26 cellular contexts compared by ENCODE assay signal in genomic region chr6:21051777-21052176, GRCh38.
"Had no signal": no experiment of that assay in that cellular context is flagged by ENCODE, and none has a peak within 500 bp of the region (broad histone marks: within the 10 kb centered on the region; RNA-seq: fewer than 3 reads in every experiment).

No MANE protein-coding gene starts in this region.

- H3K27me3 Mint-ChIP-seq: IgD-negative memory B cell, T-helper 17 cell had no signal

- H3K4me3 Mint-ChIP-seq: T-helper 17 cell had no signal

- H3K9ac ChIP-seq: KMS-11 had no signal

- H3K27me3 ChIP-seq: MG63, SJCRH30 had no signal

- DNase-seq: Kasumi-1, MG63, NCI-H1092 treated with DMSO at 0.1 percent for 48 hours, NCI-H1436, NCI-H187, NCI-H2029, NCI-H2081 treated with DMSO at 0.1 percent for 48 hours, NCI-H2171, NCI-H226, NCI-H446, NCI-H510A, NCI-H524 treated with DMSO at 0.1 percent for 48 hours, NCI-H69, NCI-H774, PC-3, SHP77, SJCRH30, T-helper 1 cell, T-helper 17 cell had no signal

- H3K27ac Mint-ChIP-seq: IgD-negative memory B cell, T-helper 17 cell had no signal

- H3K9me3 ChIP-seq: SJCRH30 had no signal

- H3K27ac ChIP-seq: HL-60, KMS-11, RWPE1, SJCRH30 had no signal

- H3K4me2 ChIP-seq: KMS-11 had no signal

- H3K36me3 ChIP-seq: MG63, SJCRH30 had no signal

- H3K4me3 ChIP-seq: K562, MG63, SJCRH30 had no signal

- H3K4me1 ChIP-seq: SJCRH30 had no signal

- ATAC-seq: K562, Panc1, PC-3, SK-N-SH treated with all-trans-retinoic acid at 6 μM for 48 hours, T-helper 17 cell had no signal
